Comparison of ENCODE assay signal across 19 cellular contexts in the genomic region with DNA sequence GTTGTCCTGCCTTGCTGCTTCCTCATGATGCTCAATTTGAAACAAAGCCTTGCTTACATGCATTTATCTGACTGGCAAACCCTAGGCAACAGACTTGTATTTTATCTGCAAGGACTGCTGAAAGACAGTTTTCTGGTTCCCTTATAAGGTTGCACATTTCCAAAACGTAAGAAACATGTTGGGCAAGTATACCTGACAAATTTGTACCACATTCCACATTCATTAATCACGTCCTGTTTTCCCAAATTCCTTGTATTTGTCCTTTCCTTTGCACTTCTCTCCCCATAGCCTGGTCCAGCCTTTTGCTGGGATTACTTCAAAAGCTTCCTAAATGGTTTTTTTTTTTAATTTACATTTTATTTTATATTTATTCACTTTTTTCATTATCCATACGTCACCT.
A peak's percentile ranks its signal among the peaks of the same experiment; 100 is the strongest.
DNase-seq lines count a peak whose midpoint lies in the region; ATAC-seq, FAIRE-seq and TF ChIP-seq lines count a peak whose summit lies in the region.
"Had no signal": no experiment of that assay in that cellular context is flagged by ENCODE, and none has a peak within 500 bp of the region (broad histone marks: within the 10 kb centered on the region; RNA-seq: fewer than 3 reads in every experiment).

No MANE protein-coding gene starts in this region.

- H3K27me3 ChIP-seq in HepG2 (ENCODE audit: control insufficient read depth in 1 of 2, insufficient read depth in 2 of 2, low read length in 2 of 2): no peaks in the 10 kb centered on the region
- no peaks in the 10 kb centered on the region for H3K27me3 ChIP-seq in right lobe of liver
- no peaks in the 10 kb centered on the region for H3K27me3 ChIP-seq in gastroesophageal sphincter
- H3K27me3 ChIP-seq in left lung: no peaks in the 10 kb centered on the region
- H3K27me3 ChIP-seq: BLaER1, esophagus squamous epithelium, uterus had no signal

- H3K9me3 ChIP-seq in HepG2 (ENCODE audit: low read length) (no peaks in the 10 kb centered on the region), right lobe of liver (no peaks in the 10 kb centered on the region), gastroesophageal sphincter (no peaks in the 10 kb centered on the region), left lung (no peaks in the 10 kb centered on the region)
- H3K9me3 ChIP-seq: BLaER1, esophagus squamous epithelium, HAP-1, uterus had no signal

- intact Hi-C loops in HepG2 (cut with micrococcal nuclease; ENCODE audit: unreplicated experiment): no loop called here
- intact Hi-C loops in right lobe of liver (cut with DNase I): no loop called here
- intact Hi-C loops in left lung (cut with DNase I): no loop called here

- no peak for FAIRE-seq in HepG2 (lab: Jason Lieb, UNC)

- TF ChIP-seq RAD21 in HepG2 (CRISPR knock-in tag; IDR thresholded peaks at IDR 0.05): no peak

- H3K4me2 ChIP-seq in HepG2 (ENCODE audit: low read depth, low read length): no peak overlapping the region

- H3K79me2 ChIP-seq in HepG2 (ENCODE audit: insufficient read depth, low read length): no peaks in the 10 kb centered on the region

- no peak for ATAC-seq in HepG2
- ATAC-seq in right lobe of liver: no peak
- no peak for ATAC-seq in GM18519 (IDR thresholded peaks at IDR 0.05; ENCODE audit: low FRiP score, unreplicated experiment)
- no peak for ATAC-seq in gastroesophageal sphincter
- ATAC-seq in left lung: no peak
- ATAC-seq: activated naive CD8-positive, alpha-beta T cell treated with anti-CD3 and anti-CD28 coated beads, Interleukin-2, amount 50 U/mL, for 24 hours had no signal

- TF ChIP-seq CTCF in HepG2 (CRISPR knock-in tag; IDR thresholded peaks at IDR 0.05): no peak
- no peak for TF ChIP-seq CTCF in right lobe of liver (IDR thresholded peaks at IDR 0.05)
- no peak for TF ChIP-seq CTCF in cardiac fibroblast (IDR thresholded peaks at IDR 0.05; ENCODE audit: low read depth, low read length)
- TF ChIP-seq CTCF in gastroesophageal sphincter (IDR thresholded peaks at IDR 0.05): no peak
- TF ChIP-seq CTCF in left lung (IDR thresholded peaks at IDR 0.05): no peak

- H3K4me1 ChIP-seq in HepG2 (ENCODE audit: insufficient read depth, low read length) (no peaks in the 10 kb centered on the region), right lobe of liver (no peaks in the 10 kb centered on the region), gastroesophageal sphincter (no peaks in the 10 kb centered on the region), left lung (peaks cover 0 to 10% of the 10 kb centered on the region in 2 donors)
- H3K4me1 ChIP-seq: esophagus squamous epithelium, uterus had no signal

- H3K27ac ChIP-seq in HepG2 (ENCODE audit: extremely low read length, insufficient read depth, low read length) (no peak overlapping the region), right lobe of liver (no peak overlapping the region), gastroesophageal sphincter (no peak overlapping the region), left lung (peak overlapping the region in 1 of 2 donors; percentile 76)
- H3K27ac ChIP-seq: BLaER1, esophagus squamous epithelium, uterus had no signal

- TF ChIP-seq EP300 in HepG2 (IDR thresholded peaks at IDR 0.05; ENCODE audit: low read depth in 2 of 2, low read length in 2 of 2) (no peak), HepG2 (CRISPR knock-in tag; IDR thresholded peaks at IDR 0.05; ENCODE audit: borderline replicate concordance) (no peak), gastroesophageal sphincter (IDR thresholded peaks at IDR 0.05) (no peak)

- POLR2A ChIA-PET in HepG2 (lab: Yijun Ruan, JAX): no interaction called here

- H3K9ac ChIP-seq in HepG2 (ENCODE audit: insufficient read depth, low read depth, low read length): no peak overlapping the region
- H3K9ac ChIP-seq: BLaER1 had no signal

- H3K4me3 ChIP-seq in HepG2 (replicated peaks in 1 of 3; ENCODE audit: insufficient read depth in 1 of 3, low read depth in 2 of 3, low read length in 3 of 3) (no peak overlapping the region), right lobe of liver (no peak overlapping the region), cardiac fibroblast (replicated peaks in 1 of 2; ENCODE audit: low read depth in 2 of 2, low read length in 2 of 2) (no peak overlapping the region), gastroesophageal sphincter (no peak overlapping the region), left lung (no peak overlapping the region)
- H3K4me3 ChIP-seq: BLaER1, esophagus squamous epithelium, HAP-1, uterus had no signal

- no peak overlapping the region for H2AFZ ChIP-seq in HepG2 (ENCODE audit: low read length)

- DNase-seq in HepG2 (ENCODE audit: low spot score) (peak; percentile 7), right lobe of liver (no peak), cardiac fibroblast (ENCODE audit: low read depth in 2 of 2) (peak; percentile 58 to 64), kidney tubule cell (ENCODE audit: low spot score) (peak; percentile 38), T-helper 9 cell (no peak), left lung (no peak)
- DNase-seq: activated CD4-positive, alpha-beta T cell treated with anti-CD3 and anti-CD28 coated beads for 1 hour; activated CD8-positive, alpha-beta memory T cell treated with anti-CD3 and anti-CD28 coated beads for 24 hours; activated naive CD8-positive, alpha-beta T cell treated with anti-CD3 and anti-CD28 coated beads, Interleukin-2, amount 50 U/mL, for 24 hours; esophagus squamous epithelium; NCI-H1436 treated with DMSO at 0.1 percent for 48 hours; NCI-H2171; NCI-H526 treated with DMSO at 0.1 percent for 48 hours; nucleus accumbens; uterus had no signal

- no TSS peak for BruUV-seq in HepG2 (replicated peaks; lab: Mats Ljungman, UMichigan)

- no peaks in the 10 kb centered on the region for H4K20me1 ChIP-seq in HepG2 (ENCODE audit: insufficient read depth, low read length)
- H4K20me1 ChIP-seq: BLaER1 had no signal

- TF ChIP-seq POLR2A in HepG2 (IDR thresholded peaks at IDR 0.05; ENCODE audit: insufficient read depth in 1 of 2, low read depth in 2 of 2, low read length in 2 of 2) (no peak), right lobe of liver (IDR thresholded peaks at IDR 0.05) (no peak), gastroesophageal sphincter (IDR thresholded peaks at IDR 0.05) (no peak)

- WGBS in HepG2 (ENCODE audit: low lambda C conversion rate): 88% methylated on average over 3 of the region's 3 CpGs
- 81% methylated on average over 3 of the region's 3 CpGs for WGBS in right lobe of liver (ENCODE audit: insufficient coverage, low coverage, low lambda C conversion rate, missing lambda C conversion rate)
- 81% methylated on average over 3 of the region's 3 CpGs for WGBS in gastroesophageal sphincter (ENCODE audit: low coverage in 1 of 2), 2 donors

- in situ Hi-C loops in HepG2 (cut with HindIII; ENCODE audit: extremely low pct_ligation_motif_present, low pct_unique_long_range_greater_than_20kb): no loop called here

- CTCF ChIA-PET in HepG2 (lab: Yijun Ruan, JAX; ENCODE audit: low intra/inter-chr PET ratio, low total read pairs): no interaction called here

- H3K36me3 ChIP-seq in HepG2 (replicated peaks in 1 of 2; ENCODE audit: control insufficient read depth in 1 of 2, insufficient read depth in 2 of 2, low read length in 2 of 2) (peaks cover 2 to 7% of the 10 kb centered on the region in 2 experiments; a peak in 1 of 5 replicates), right lobe of liver (no peaks in the 10 kb centered on the region), gastroesophageal sphincter (peaks cover 0 to 24% of the 10 kb centered on the region in 2 donors), left lung (no peaks in the 10 kb centered on the region)
- H3K36me3 ChIP-seq: HAP-1, uterus had no signal

TF ChIP-seq in HepG2, 621 proteins besides CTCF, POLR2A, EP300 and RAD21:
- TF ChIP-seq ZNF33A (CRISPR knock-in tag; IDR thresholded peaks at IDR 0.05; ENCODE audit: borderline replicate concordance) (no peak), RAD51 (IDR thresholded peaks at IDR 0.05; ENCODE audit: borderline replicate concordance) (no peak), ZNF446 (CRISPR knock-in tag; IDR thresholded peaks at IDR 0.05) (no peak), SPEN (CRISPR knock-in tag; IDR thresholded peaks at IDR 0.05; ENCODE audit: low read depth) (no peak), ZNF570 (CRISPR knock-in tag; IDR thresholded peaks at IDR 0.05; ENCODE audit: borderline replicate concordance) (no peak)
- TF ChIP-seq, protein P1, sequence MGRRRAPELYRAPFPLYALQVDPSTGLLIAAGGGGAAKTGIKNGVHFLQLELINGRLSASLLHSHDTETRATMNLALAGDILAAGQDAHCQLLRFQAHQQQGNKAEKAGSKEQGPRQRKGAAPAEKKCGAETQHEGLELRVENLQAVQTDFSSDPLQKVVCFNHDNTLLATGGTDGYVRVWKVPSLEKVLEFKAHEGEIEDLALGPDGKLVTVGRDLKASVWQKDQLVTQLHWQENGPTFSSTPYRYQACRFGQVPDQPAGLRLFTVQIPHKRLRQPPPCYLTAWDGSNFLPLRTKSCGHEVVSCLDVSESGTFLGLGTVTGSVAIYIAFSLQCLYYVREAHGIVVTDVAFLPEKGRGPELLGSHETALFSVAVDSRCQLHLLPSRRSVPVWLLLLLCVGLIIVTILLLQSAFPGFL (CRISPR knock-in tag; IDR thresholded peaks at IDR 0.05): no peak
- TF ChIP-seq, protein P2, sequence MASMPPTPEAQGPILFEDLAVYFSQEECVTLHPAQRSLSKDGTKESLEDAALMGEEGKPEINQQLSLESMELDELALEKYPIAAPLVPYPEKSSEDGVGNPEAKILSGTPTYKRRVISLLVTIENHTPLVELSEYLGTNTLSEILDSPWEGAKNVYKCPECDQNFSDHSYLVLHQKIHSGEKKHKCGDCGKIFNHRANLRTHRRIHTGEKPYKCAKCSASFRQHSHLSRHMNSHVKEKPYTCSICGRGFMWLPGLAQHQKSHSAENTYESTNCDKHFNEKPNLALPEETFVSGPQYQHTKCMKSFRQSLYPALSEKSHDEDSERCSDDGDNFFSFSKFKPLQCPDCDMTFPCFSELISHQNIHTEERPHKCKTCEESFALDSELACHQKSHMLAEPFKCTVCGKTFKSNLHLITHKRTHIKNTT (CRISPR knock-in tag; IDR thresholded peaks at IDR 0.05): no peak
- TF ChIP-seq, protein P3, sequence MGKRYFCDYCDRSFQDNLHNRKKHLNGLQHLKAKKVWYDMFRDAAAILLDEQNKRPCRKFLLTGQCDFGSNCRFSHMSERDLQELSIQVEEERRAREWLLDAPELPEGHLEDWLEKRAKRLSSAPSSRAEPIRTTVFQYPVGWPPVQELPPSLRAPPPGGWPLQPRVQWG (CRISPR knock-in tag; IDR thresholded peaks at IDR 0.05; ENCODE audit: borderline replicate concordance, low read depth): no peak
TF ChIP-seq in HepG2: peak in this region for 0.

Comparison
In these comparisons a context has a peak if more than half of its experiments do, and no peak if none do; other contexts are left out.
1. DNase-seq: peak in HepG2 (single experiment), cardiac fibroblast (2 of 2) and kidney tubule cell (single experiment); none in right lobe of liver (0 of 3), T-helper 9 cell (single experiment) and left lung (0 of 2).